In genomic region chr7:3078458-3078857, GRCh38 we compare ENCODE assay signal across 25 cellular contexts.
"Had no signal": no experiment of that assay in that cellular context is flagged by ENCODE, and none has a peak within 500 bp of the region (broad histone marks: within the 10 kb centered on the region; RNA-seq: fewer than 3 reads in every experiment).

No MANE protein-coding gene starts in this region.

- H3K27me3 Mint-ChIP-seq: naive thymus-derived CD8-positive, alpha-beta T cell; progenitor cell of endocrine pancreas; stimulated activated naive CD8-positive, alpha-beta T cell treated with anti-CD3 and anti-CD28 coated beads, Interleukin-15, Interleukin-2, amounts not matched to agents 100 ng/mL and 50 ng/mL, for 24 hours had no signal

- H3K4me1 Mint-ChIP-seq: endodermal cell had no signal

- H3K4me3 ChIP-seq: cardiac muscle cell, dorsolateral prefrontal cortex, gastroesophageal sphincter, hepatocyte, left lung, mucosa of descending colon, right lobe of liver, smooth muscle cell, suprapubic skin had no signal

- DNase-seq: activated CD4-positive, alpha-beta T cell treated with anti-CD3 and anti-CD28 coated beads, Interleukin-2, amount 50 U/mL, for 4 hours; activated CD4-positive, CD25-positive, alpha-beta regulatory T cell treated with anti-CD3 and anti-CD28 coated beads, Interleukin-2, amount 50 U/mL, for 72 hours; activated naive CD4-positive, alpha-beta T cell treated with anti-CD3 and anti-CD28 coated beads for 36 hours; dorsolateral prefrontal cortex; endodermal cell; erythroblast; islet precursor cell; left lung; mucosa of descending colon; naive thymus-derived CD8-positive, alpha-beta T cell; nucleus accumbens; right lobe of liver; stimulated activated CD4-positive, alpha-beta T cell treated with anti-CD3 and anti-CD28 coated beads, Interleukin-4, amount 100 ng/mL, for 4 hours; stimulated activated CD8-positive, alpha-beta memory T cell treated with anti-CD3 and anti-CD28 coated beads, Interleukin-4, amount 100 ng/mL, for 48 hours; T-helper 1 cell; T1000; trophoblast cell had no signal

- H3K4me3 Mint-ChIP-seq: activated naive CD4-positive, alpha-beta T cell treated with anti-CD3 and anti-CD28 coated beads for 36 hours; endodermal cell; naive thymus-derived CD8-positive, alpha-beta T cell; stimulated activated naive CD8-positive, alpha-beta T cell treated with anti-CD3 and anti-CD28 coated beads, Interleukin-15, Interleukin-2, amounts not matched to agents 100 ng/mL and 50 ng/mL, for 24 hours had no signal

- H3K9me3 Mint-ChIP-seq: stimulated activated naive CD8-positive, alpha-beta T cell treated with anti-CD3 and anti-CD28 coated beads, Interleukin-15, Interleukin-2, amounts not matched to agents 100 ng/mL and 50 ng/mL, for 24 hours had no signal

- H3K36me3 Mint-ChIP-seq: naive thymus-derived CD8-positive, alpha-beta T cell had no signal

- ATAC-seq: gastroesophageal sphincter; left lung; mucosa of descending colon; naive thymus-derived CD8-positive, alpha-beta T cell had no signal

- H3K27ac Mint-ChIP-seq: activated naive CD4-positive, alpha-beta T cell treated with anti-CD3 and anti-CD28 coated beads for 36 hours; activated T-helper 2 cell treated with anti-CD3 and anti-CD28 coated beads, Interferon-gamma antibody, Interleukin-2, Interleukin-4, amounts not matched to agents 10 μg/mL and 5 μg/mL and 100 μg/mL, durations not matched to agents 14 hours and 24 hours and 36 hours; endodermal cell; progenitor cell of endocrine pancreas; stimulated activated naive CD8-positive, alpha-beta T cell treated with anti-CD3 and anti-CD28 coated beads, Interleukin-15, Interleukin-2, amounts not matched to agents 100 ng/mL and 50 ng/mL, for 24 hours had no signal
